ENCODE assay signal across 25 cellular contexts in genomic region chr17:20310481-20310880, GRCh38.
"Had no signal": no experiment of that assay in that cellular context is flagged by ENCODE, and none has a peak within 500 bp of the region (broad histone marks: within the 10 kb centered on the region; RNA-seq: fewer than 3 reads in every experiment).

No MANE protein-coding gene starts in this region.

- H3K27me3 Mint-ChIP-seq: naive B cell had no signal

- DNase-seq: dermis blood vessel endothelial cell; dorsolateral prefrontal cortex; effector CD4-positive, alpha-beta T cell; effector memory CD4-positive, alpha-beta T cell; esophagus squamous epithelium; foreskin fibroblast; foreskin melanocyte; gastrocnemius medialis; glutamatergic neuron; head of caudate nucleus; heart right ventricle; hippocampal formation; kidney; kidney glomerular epithelial cell; left lung; left ventricle myocardium superior; lower lobe of right lung; mesenchymal stem cell; mucosa of descending colon; naive B cell had no signal

- FAIRE-seq: colon, endothelial cell of umbilical vein, islet of Langerhans, kidney had no signal

- H3K27ac Mint-ChIP-seq: mesothelial cell of epicardium had no signal

- H3K4me1 Mint-ChIP-seq: mesothelial cell of epicardium, naive B cell had no signal

- H3K27me3 ChIP-seq: dorsolateral prefrontal cortex, esophagus squamous epithelium, gastrocnemius medialis, heart right ventricle, left lung had no signal

- H3K36me3 ChIP-seq: gastrocnemius medialis had no signal

- H3K27ac ChIP-seq: coronary artery, esophagus squamous epithelium, gastrocnemius medialis, heart right ventricle, left lung, lower lobe of right lung had no signal

- H3K4me3 ChIP-seq: coronary artery, dorsolateral prefrontal cortex, esophagus squamous epithelium, gastrocnemius medialis, heart right ventricle, left lung, lower lobe of right lung, mucosa of descending colon had no signal

- H3K9me3 ChIP-seq: gastrocnemius medialis had no signal

- H3K4me1 ChIP-seq: esophagus squamous epithelium, gastrocnemius medialis, heart right ventricle, left lung, lower lobe of right lung had no signal

- H3K4me3 Mint-ChIP-seq: mesothelial cell of epicardium, naive B cell had no signal

- ATAC-seq: gastrocnemius medialis, heart right ventricle, left lung, left ventricle myocardium superior, lower lobe of right lung, mucosa of descending colon had no signal
